ENCODE assay signal across 14 cellular contexts in the genomic region with DNA sequence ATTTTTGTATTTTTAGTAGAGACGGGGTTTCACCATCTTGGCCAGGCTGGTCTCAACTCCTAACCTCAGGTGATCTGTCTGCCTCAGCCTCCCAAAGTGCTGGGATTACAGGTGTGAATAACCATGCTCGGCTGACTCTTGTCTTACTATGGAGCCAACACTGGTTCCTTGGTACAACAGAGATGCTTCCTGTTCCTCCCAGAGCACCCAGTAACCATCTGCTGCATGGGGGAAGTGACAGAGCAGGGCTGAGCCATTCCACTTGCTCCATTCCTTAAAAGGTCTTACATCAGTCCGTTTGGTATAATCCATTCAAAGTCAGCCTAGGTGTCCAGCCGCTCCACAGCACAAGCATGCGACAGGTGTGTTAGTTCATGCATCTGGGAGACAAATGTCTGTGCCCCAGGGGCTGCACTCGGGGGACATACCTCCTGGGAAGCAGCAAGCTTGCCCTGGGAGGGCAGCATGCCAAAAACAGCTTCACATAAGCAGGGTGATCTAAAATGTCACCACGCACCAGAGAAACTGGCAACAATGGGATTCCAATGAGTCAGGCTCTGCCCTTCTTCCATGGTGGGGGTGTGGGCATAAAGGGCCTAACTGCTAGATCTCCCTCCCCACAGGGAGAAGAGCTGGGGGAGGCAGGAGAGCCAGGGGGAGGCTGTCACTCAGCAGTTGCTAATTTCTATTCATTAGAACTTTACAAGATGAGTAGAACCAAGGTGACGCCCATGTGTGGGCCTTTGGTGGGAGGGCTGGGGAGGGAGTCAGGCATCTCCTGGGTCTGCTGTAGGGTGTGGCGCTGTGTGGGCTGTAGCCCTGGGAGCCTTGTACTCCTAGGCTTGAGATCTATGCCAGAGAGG. TPM values are rescaled to one million over a fixed set of nuclear protein-coding genes. Genes with fewer than 3 reads are reported as not detected.
DNase-seq lines count a peak whose midpoint lies in the region; ATAC-seq and TF ChIP-seq lines count a peak whose summit lies in the region.
"Had no signal": no experiment of that assay in that cellular context is flagged by ENCODE, and none has a peak within 500 bp of the region (broad histone marks: within the 10 kb centered on the region; RNA-seq: fewer than 3 reads in every experiment).

No MANE protein-coding gene starts in this region.

- no peaks in the 10 kb centered on the region for H3K9me3 Mint-ChIP-seq in CD14-positive monocyte
- H3K9me3 Mint-ChIP-seq: activated B cell treated with CpG ODN at 0.5 μM for 24 hours; CD4-positive, alpha-beta T cell; central memory CD8-positive, alpha-beta T cell had no signal

- ATAC-seq in left ventricle myocardium superior (peak; percentile 13), GM18519 (IDR thresholded peaks at IDR 0.05; ENCODE audit: low FRiP score, unreplicated experiment) (no peak)

- H3K36me3 Mint-ChIP-seq in CD14-positive monocyte = peaks cover 57 to 85% of the 10 kb centered on the region in 2 donors

- DNase-seq in CD14-positive monocyte (ENCODE audit: low spot score) = no peak
- peak; percentile 1 for DNase-seq in HS-27A (ENCODE audit: low read depth)
- DNase-seq in amniotic stem cell (lab: John Stamatoyannopoulos, UW) = peak; percentile 28
- no peak for DNase-seq in left ventricle myocardium superior
- DNase-seq in AG08395 (ENCODE audit: low spot score) = no peak
- no peak for DNase-seq in DMS79 (lab: John Stamatoyannopoulos, UW)
- DNase-seq in activated CD8-positive, alpha-beta memory T cell treated with anti-CD3 and anti-CD28 coated beads, Interleukin-2, amount 50 U/mL, for 48 hours = no peak
- DNase-seq: activated B cell treated with CpG ODN at 0.5 μM for 24 hours; CD4-positive, alpha-beta T cell; mesenchymal stem cell; NCI-H1105 treated with DMSO at 0.1 percent for 48 hours; transverse colon had no signal

- no peaks in the 10 kb centered on the region for H3K27me3 Mint-ChIP-seq in CD14-positive monocyte (ENCODE audit: low read depth in 3 of 3)
- H3K27me3 Mint-ChIP-seq: activated B cell treated with CpG ODN at 0.5 μM for 24 hours; CD4-positive, alpha-beta T cell; central memory CD8-positive, alpha-beta T cell had no signal

- no peak overlapping the region for H3K4me3 Mint-ChIP-seq in CD14-positive monocyte
- H3K4me3 Mint-ChIP-seq: activated B cell treated with CpG ODN at 0.5 μM for 24 hours; CD4-positive, alpha-beta T cell; central memory CD8-positive, alpha-beta T cell had no signal

- H3K27ac Mint-ChIP-seq in CD14-positive monocyte = peak overlapping the region in 4 of 7 donors; percentile 21 to 78 (median 46)
- H3K27ac Mint-ChIP-seq: activated B cell treated with CpG ODN at 0.5 μM for 24 hours; CD4-positive, alpha-beta T cell had no signal

- TF ChIP-seq CTCF in CD14-positive monocyte (IDR thresholded peaks at IDR 0.05) = no peak

- intact Hi-C loops in CD14-positive monocyte (cut with micrococcal nuclease) (no loop called here), left ventricle myocardium superior (cut with micrococcal nuclease) (no loop called here)

- peaks cover 3% of the 10 kb centered on the region for H3K4me1 Mint-ChIP-seq in CD14-positive monocyte
- H3K4me1 Mint-ChIP-seq: activated B cell treated with CpG ODN at 0.5 μM for 24 hours had no signal

RNA-seq across cellular contexts. Expression of gene PIPOX, which starts 35.5 kb away (rescaled TPM):
- polyA plus RNA-seq in CD14-positive monocyte = under 1 TPM in 1 of 2 donors, not detected in 1; 0.30 TPM
- total RNA-seq in left ventricle myocardium superior = 0.59 TPM

Comparison
In these comparisons a context has a peak if more than half of its experiments do, and no peak if none do; other contexts are left out.
1. DNase-seq: peak in HS-27A (single experiment) and amniotic stem cell (single experiment); none in CD14-positive monocyte (single experiment), left ventricle myocardium superior (single experiment), AG08395 (single experiment), DMS79 (single experiment) and activated CD8-positive, alpha-beta memory T cell treated with anti-CD3 and anti-CD28 coated beads, Interleukin-2, amount 50 U/mL, for 48 hours (single experiment).